25 cellular contexts compared by ENCODE assay signal in genomic region chr12:54058189-54058917, GRCh38. TPM values are rescaled to one million over a fixed set of nuclear protein-coding genes. Genes with fewer than 3 reads are reported as not detected.
"Had no signal": no experiment of that assay in that cellular context is flagged by ENCODE, and none has a peak within 500 bp of the region (broad histone marks: within the 10 kb centered on the region; RNA-seq: fewer than 3 reads in every experiment).

No MANE protein-coding gene starts in this region.

- H3K9me3 ChIP-seq: heart left ventricle, left ventricle myocardium inferior, lower lobe of right lung, psoas muscle, right lobe of liver, suprapubic skin, thyroid gland had no signal

- H3K27ac ChIP-seq: coronary artery, heart left ventricle, left ventricle myocardium inferior, lower lobe of right lung, parathyroid adenoma, psoas muscle, right lobe of liver, suprapubic skin, thyroid gland had no signal

- H3K4me3 ChIP-seq: coronary artery, heart left ventricle, left ventricle myocardium inferior, lower lobe of right lung, psoas muscle, right lobe of liver, suprapubic skin, thyroid gland had no signal

- H3K9me3 Mint-ChIP-seq: immature natural killer cell; stimulated activated effector memory CD8-positive, alpha-beta T cell treated with anti-CD3 and anti-CD28 coated beads, Interleukin-12 subunit alpha, Interleukin-12 subunit beta, amount 100 ng/mL, for 72 hours had no signal

- H3K27ac Mint-ChIP-seq: immature natural killer cell; naive thymus-derived CD4-positive, alpha-beta T cell; stimulated activated effector memory CD8-positive, alpha-beta T cell treated with anti-CD3 and anti-CD28 coated beads, Interleukin-12 subunit alpha, Interleukin-12 subunit beta, amount 100 ng/mL, for 72 hours had no signal

- DNase-seq: central memory CD4-positive, alpha-beta T cell; effector CD4-positive, alpha-beta T cell; foreskin melanocyte; heart left ventricle; hippocampal formation; immature natural killer cell; left ventricle myocardium inferior; lower lobe of right lung; mesenchymal stem cell; naive thymus-derived CD4-positive, alpha-beta T cell; occipital lobe; psoas muscle; retina; right lobe of liver; stimulated activated CD4-positive, alpha-beta T cell treated with anti-CD3 and anti-CD28 coated beads, Interleukin-4, amount 100 ng/mL, for 1 hour; stimulated activated CD8-positive, alpha-beta memory T cell treated with anti-CD3 and anti-CD28 coated beads, Interleukin-4, amount 100 ng/mL, for 48 hours; stimulated activated naive CD8-positive, alpha-beta T cell treated with anti-CD3 and anti-CD28 coated beads, Interleukin-15, Interleukin-2, amounts not matched to agents 100 U/mL and 50 U/mL, for 24 hours; thyroid gland had no signal

- H3K36me3 ChIP-seq: heart left ventricle, left ventricle myocardium inferior, lower lobe of right lung, right lobe of liver, suprapubic skin, thyroid gland had no signal

- ATAC-seq: heart left ventricle; lower lobe of right lung; naive thymus-derived CD4-positive, alpha-beta T cell; psoas muscle; right lobe of liver; stimulated activated effector memory CD8-positive, alpha-beta T cell treated with anti-CD3 and anti-CD28 coated beads, Interleukin-12 subunit alpha, Interleukin-12 subunit beta, amount 100 ng/mL, for 72 hours; stimulated activated naive CD8-positive, alpha-beta T cell treated with anti-CD3 and anti-CD28 coated beads, Interleukin-15, Interleukin-2, amounts not matched to agents 100 U/mL and 50 U/mL, for 24 hours had no signal

- H3K4me3 Mint-ChIP-seq: immature natural killer cell; naive thymus-derived CD4-positive, alpha-beta T cell; stimulated activated effector memory CD8-positive, alpha-beta T cell treated with anti-CD3 and anti-CD28 coated beads, Interleukin-12 subunit alpha, Interleukin-12 subunit beta, amount 100 ng/mL, for 72 hours had no signal

- H3K4me1 ChIP-seq: lower lobe of right lung, parathyroid adenoma, psoas muscle, right lobe of liver, thyroid gland had no signal

- H3K36me3 Mint-ChIP-seq: stimulated activated effector memory CD8-positive, alpha-beta T cell treated with anti-CD3 and anti-CD28 coated beads, Interleukin-12 subunit alpha, Interleukin-12 subunit beta, amount 100 ng/mL, for 72 hours had no signal

RNA-seq across cellular contexts. Expression of gene HOXC4, which starts 4.7 kb away (rescaled TPM):
- total RNA-seq: chondrocyte, dermis microvascular lymphatic vessel endothelial cell, left ventricle myocardium inferior, occipital lobe had no signal
- polyA plus RNA-seq: naive thymus-derived CD4-positive, alpha-beta T cell had no signal

RNA-seq across cellular contexts. Expression of gene HOXC5, which starts 25.5 kb away (rescaled TPM):
- total RNA-seq: chondrocyte; dermis microvascular lymphatic vessel endothelial cell; heart left ventricle; left ventricle myocardium inferior; lower lobe of right lung; mononuclear cell; naive thymus-derived CD4-positive, alpha-beta T cell; occipital lobe; right lobe of liver had no signal
- polyA plus RNA-seq: heart left ventricle; immature natural killer cell; naive thymus-derived CD4-positive, alpha-beta T cell had no signal

RNA-seq across cellular contexts. Expression of gene HOXC6, which starts 30.1 kb away (rescaled TPM):
- total RNA-seq: chondrocyte; dermis microvascular lymphatic vessel endothelial cell; left ventricle myocardium inferior; mononuclear cell; naive thymus-derived CD4-positive, alpha-beta T cell; occipital lobe; right lobe of liver; thyroid gland had no signal
- polyA plus RNA-seq: immature natural killer cell; naive thymus-derived CD4-positive, alpha-beta T cell had no signal

RNA-seq across cellular contexts. Expression of gene HOXC8, which starts 49.6 kb away (rescaled TPM):
- total RNA-seq: chondrocyte; dermis microvascular lymphatic vessel endothelial cell; heart left ventricle; left ventricle myocardium inferior; lower lobe of right lung; mononuclear cell; naive thymus-derived CD4-positive, alpha-beta T cell; occipital lobe; right lobe of liver; thyroid gland had no signal
- polyA plus RNA-seq: heart left ventricle; immature natural killer cell; naive thymus-derived CD4-positive, alpha-beta T cell had no signal

RNA-seq across cellular contexts. Expression of gene HOXC9, which starts 58.4 kb away (rescaled TPM):
- total RNA-seq: chondrocyte; heart left ventricle; left ventricle myocardium inferior; lower lobe of right lung; mononuclear cell; naive thymus-derived CD4-positive, alpha-beta T cell; occipital lobe; right lobe of liver had no signal
- polyA plus RNA-seq: heart left ventricle; immature natural killer cell; naive thymus-derived CD4-positive, alpha-beta T cell had no signal
